In the genomic region with DNA sequence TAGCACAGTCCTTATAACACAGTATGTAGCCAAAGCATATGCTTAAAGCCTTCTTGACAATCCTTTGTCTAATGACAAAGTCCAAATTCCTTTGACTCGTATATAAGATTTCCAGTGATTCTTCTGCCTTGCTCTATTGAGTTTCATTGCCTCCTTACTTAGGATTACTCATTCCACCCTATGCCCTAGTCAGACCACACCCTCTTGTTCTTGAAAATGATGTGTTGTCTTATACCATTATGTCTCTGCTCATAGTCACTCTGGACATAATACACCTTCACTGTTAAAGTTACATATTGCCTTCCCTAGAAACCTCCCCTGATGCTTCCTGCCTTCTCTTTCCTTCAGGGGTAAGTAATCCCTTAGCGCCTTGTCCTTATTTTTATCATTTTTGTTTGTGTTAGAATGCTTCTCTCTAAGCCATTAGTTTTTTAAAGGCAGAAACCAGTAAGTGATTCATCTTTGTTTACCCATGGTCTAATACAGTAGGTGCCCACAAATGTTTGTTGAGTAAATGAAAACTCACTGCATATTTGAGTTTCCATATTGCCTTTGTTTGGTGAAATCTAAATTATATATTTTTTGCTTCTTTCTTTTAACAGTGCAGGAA, we compare ENCODE assay signal across 11 cellular contexts. TPM values are rescaled to one million over a fixed set of nuclear protein-coding genes. Genes with fewer than 3 reads are reported as not detected.
DNase-seq lines count a peak whose midpoint lies in the region; ATAC-seq and TF ChIP-seq lines count a peak whose summit lies in the region.
"Had no signal": no experiment of that assay in that cellular context is flagged by ENCODE, and none has a peak within 500 bp of the region (broad histone marks: within the 10 kb centered on the region; RNA-seq: fewer than 3 reads in every experiment).

No MANE protein-coding gene starts in this region.

- H3K4me1 Mint-ChIP-seq in progenitor cell of endocrine pancreas (ENCODE audit: low read depth), result peaks cover 18% of the 10 kb centered on the region

- H3K27ac ChIP-seq in HEK293 (ENCODE audit: extremely low read depth, low read depth, low read length), result no peak overlapping the region
- H3K27ac ChIP-seq: parathyroid adenoma had no signal

- ATAC-seq in GM18498 (IDR thresholded peaks at IDR 0.05; ENCODE audit: unreplicated experiment), result peak; percentile 44
- peak; percentile 97 for ATAC-seq in left colon
- ATAC-seq in GM21367 (IDR thresholded peaks at IDR 0.05; ENCODE audit: unreplicated experiment), result no peak

- no peak overlapping the region for H3K4me3 ChIP-seq in HEK293 (ENCODE audit: low read depth, low read length)

- no peak overlapping the region for H3K27ac Mint-ChIP-seq in progenitor cell of endocrine pancreas

- no peaks in the 10 kb centered on the region for H3K36me3 ChIP-seq in HEK293 (ENCODE audit: control insufficient read depth in 2 of 2, insufficient read depth in 1 of 2, low read length in 2 of 2)

- no peak for TF ChIP-seq CTCF in HEK293 (tag by site-specific recombination; IDR thresholded peaks at IDR 0.05)
- no peak for TF ChIP-seq CTCF in progenitor cell of endocrine pancreas (IDR thresholded peaks at IDR 0.05; ENCODE audit: unreplicated experiment)

- H3K36me3 Mint-ChIP-seq in progenitor cell of endocrine pancreas (ENCODE audit: insufficient read depth), result peaks cover 17% of the 10 kb centered on the region

- no peaks in the 10 kb centered on the region; the same call in 1 of the 2 replicates for H3K4me1 ChIP-seq in HEK293 (ENCODE audit: control insufficient read depth, insufficient read depth, low read length)

- intact Hi-C loops in left colon (cut with DNase I, micrococcal nuclease), result no loop called here

- POLR2A ChIA-PET in HEK293 (lab: Yijun Ruan, JAX), result no interaction called here

- H3K4me3 Mint-ChIP-seq in progenitor cell of endocrine pancreas (ENCODE audit: low read depth), result no peak overlapping the region

- peak; percentile 53 for DNase-seq in RKO (ENCODE audit: low spot score)
- no peak for DNase-seq in left colon
- no peak for DNase-seq in NK-92 (lab: John Stamatoyannopoulos, UW; ENCODE audit: unreplicated experiment)
- DNase-seq in progenitor cell of endocrine pancreas (ENCODE audit: low spot score, unreplicated experiment), result no peak
- DNase-seq in stimulated activated CD4-positive, alpha-beta T cell treated with anti-CD3 and anti-CD28 coated beads, Interleukin-2, amount 100 ng/mL, for 48 hours, result no peak
- DNase-seq: aorta, NCI-H2227 treated with DMSO at 0.1 percent for 48 hours had no signal

- CTCF ChIA-PET in HEK293 (lab: Yijun Ruan, JAX), result no interaction called here

- H3K9me3 ChIP-seq in HEK293 (ENCODE audit: control insufficient read depth, insufficient read depth, low read depth, low read length), result no peaks in the 10 kb centered on the region

- peaks cover 18% of the 10 kb centered on the region for H3K9me3 Mint-ChIP-seq in progenitor cell of endocrine pancreas (ENCODE audit: low read depth)

- H3K27me3 Mint-ChIP-seq in progenitor cell of endocrine pancreas, result no peaks in the 10 kb centered on the region

TF ChIP-seq in HEK293, 187 proteins besides CTCF, POLR2A, EP300 and RAD21:
- TF ChIP-seq KLF1 (tag by site-specific recombination; IDR thresholded peaks at IDR 0.05) (0 out of 2 replicates have a peak, but pooled peaks have one; percentile 37), ZNF426 (tag by site-specific recombination; IDR thresholded peaks at IDR 0.05) (no peak)
TF ChIP-seq in HEK293: peak in this region for 1.

RNA-seq across cellular contexts. Expression of a gene that starts 19.3 kb away (rescaled TPM):
- total RNA-seq in left colon, result 10 to 100 TPM; 79.9 to 80.0 TPM
- total RNA-seq in progenitor cell of endocrine pancreas, result 43.3 and 49.5 TPM in 2 replicates
